Comparison of ENCODE assay signal across 7 cellular contexts in the genomic region with DNA sequence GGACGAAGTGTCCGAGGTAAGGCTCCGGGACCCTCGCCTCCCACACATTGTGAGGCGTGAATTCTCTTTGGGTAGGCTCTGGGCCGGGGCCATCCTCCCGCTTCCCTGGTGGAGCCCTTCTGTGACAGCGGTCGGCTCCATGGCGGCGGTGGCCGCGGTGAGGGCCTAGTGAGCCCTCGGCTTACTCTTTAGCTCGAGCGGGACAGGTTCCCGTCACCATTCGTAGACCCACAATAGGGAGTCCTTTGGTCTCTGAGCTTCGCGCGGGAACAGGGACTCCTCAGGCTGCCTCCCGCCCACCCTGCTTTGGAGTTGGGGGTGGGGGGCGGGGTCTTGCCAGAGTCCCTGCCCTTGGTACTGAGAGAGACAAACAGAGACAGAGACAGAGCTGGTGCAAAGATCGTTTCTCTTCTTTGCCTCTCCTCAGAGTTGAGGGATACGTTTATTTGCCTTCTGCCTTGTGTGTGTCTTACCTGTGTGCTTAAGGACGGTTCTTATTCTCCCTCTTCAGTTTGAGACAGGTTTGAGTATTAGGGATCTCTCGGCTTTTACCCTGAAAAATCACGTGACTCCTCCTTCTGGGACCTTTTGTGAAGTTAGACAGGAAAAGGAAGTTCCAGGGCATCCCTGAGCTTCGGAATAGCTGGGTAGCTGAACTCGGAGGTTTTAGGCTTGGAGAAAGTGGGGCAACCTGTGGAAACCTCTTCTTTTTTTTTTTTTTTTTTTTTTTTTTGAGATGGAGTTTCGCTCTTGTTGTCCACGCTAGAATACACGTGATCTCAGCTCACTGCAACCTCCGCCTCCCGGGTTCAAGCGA. TPM values are rescaled to one million over a fixed set of nuclear protein-coding genes. Genes with fewer than 3 reads are reported as not detected.
A peak's percentile ranks its signal among the peaks of the same experiment; 100 is the strongest.
DNase-seq lines count a peak whose midpoint lies in the region; ATAC-seq and TF ChIP-seq lines count a peak whose summit lies in the region.

No MANE protein-coding gene starts in this region.

- peaks cover 23% of the 10 kb centered on the region for H3K4me1 ChIP-seq in iPS-18a (ENCODE audit: control insufficient read depth, low read depth, low read length)
- peaks cover 25 to 71% (median 58%) of the 10 kb centered on the region in 6 donors for H3K4me1 ChIP-seq in spleen

- no peak for ATAC-seq in GM21360 (IDR thresholded peaks at IDR 0.05; ENCODE audit: unreplicated experiment)

- DNase-seq in GM13976 (ENCODE audit: low spot score): peak; percentile 47
- peak; percentile 80 to 94 for DNase-seq in Kasumi-1 (lab: John Stamatoyannopoulos, UW)
- peak; percentile 23 for DNase-seq in T-helper 9 cell
- DNase-seq in astrocyte of the hippocampus (ENCODE audit: low read depth, low spot score): peak; percentile 76
- DNase-seq in spleen: no peak

- H3K4me3 ChIP-seq in iPS-18a (ENCODE audit: low read length): peak overlapping the region; percentile 76
- peak overlapping the region; percentile 86 to 99 (median 96) for H3K4me3 ChIP-seq in spleen

- no peak for TF ChIP-seq POLR2A in spleen (IDR thresholded peaks at IDR 0.05)

- in situ Hi-C loops in GM13976 (cut with MboI; ENCODE audit: low sequenced_read_pairs, unreplicated experiment): no loop called here

- H3K9me3 ChIP-seq in iPS-18a (ENCODE audit: control insufficient read depth, low read depth, low read length): no peaks in the 10 kb centered on the region
- H3K9me3 ChIP-seq in spleen: no peaks in the 10 kb centered on the region

- TF ChIP-seq CTCF in GM13976 (IDR thresholded peaks at IDR 0.05; ENCODE audit: borderline replicate concordance, control extremely low read depth, extremely low read depth, insufficient read depth, missing control alignments): no peak
- TF ChIP-seq CTCF in spleen (IDR thresholded peaks at IDR 0.05 in 8 of 11, conservative IDR thresholded peaks at IDR 0.05 in 3 of 11): no peak

- peak overlapping the region; percentile 47 for H3K27ac ChIP-seq in iPS-18a (ENCODE audit: low read length)
- H3K27ac ChIP-seq in spleen: peak overlapping the region; percentile 92 to 100 (median 98)

- 1 to 5% (median 2%) methylated on average over 31 to 36 of the region's 36 CpGs for WGBS in spleen, 5 donors

- H3K27me3 ChIP-seq in iPS-18a (ENCODE audit: control insufficient read depth, insufficient read depth, low read length): no peaks in the 10 kb centered on the region
- no peaks in the 10 kb centered on the region for H3K27me3 ChIP-seq in spleen (replicated peaks in 1 of 7)

- H3K9ac ChIP-seq in iPS-18a (ENCODE audit: low read length): peak overlapping the region; percentile 84

- intact Hi-C loops in spleen (cut with DNase I; ENCODE audit: low total_unique reads): no loop called here

- H3K36me3 ChIP-seq in iPS-18a (ENCODE audit: control insufficient read depth, low read depth, low read length) (no peaks in the 10 kb centered on the region), spleen (peaks cover 0 to 20% (median 0%) of the 10 kb centered on the region in 6 donors)

RNA-seq across cellular contexts. Expression of a gene that starts 0.8 kb away (rescaled TPM):
- 100 to 1,000 TPM; 154 to 235 (median 167) TPM for total RNA-seq in spleen
- 10 to 100 TPM; 30.5 to 52.3 (median 42.3) TPM for polyA plus RNA-seq in spleen

RNA-seq across cellular contexts. Expression of a gene that starts 42.5 kb away (rescaled TPM):
- total RNA-seq in spleen: under 1 TPM in 4 of 7 donors, not detected in 3; 0.10 to 0.54 (median 0.16) TPM
- under 1 TPM; 0.03 to 0.05 (median 0.04) TPM for polyA plus RNA-seq in spleen

RNA-seq across cellular contexts. Expression of a gene that starts 56.1 kb away (rescaled TPM):
- total RNA-seq in spleen: 10 to 100 TPM in 2 of 7 donors, 1 to 10 TPM in 5; 4.2 to 16.2 (median 8.9) TPM
- 1 to 10 TPM; 1.2 to 2.7 (median 1.7) TPM for polyA plus RNA-seq in spleen
